2 cellular contexts compared by ENCODE assay signal in the genomic region with DNA sequence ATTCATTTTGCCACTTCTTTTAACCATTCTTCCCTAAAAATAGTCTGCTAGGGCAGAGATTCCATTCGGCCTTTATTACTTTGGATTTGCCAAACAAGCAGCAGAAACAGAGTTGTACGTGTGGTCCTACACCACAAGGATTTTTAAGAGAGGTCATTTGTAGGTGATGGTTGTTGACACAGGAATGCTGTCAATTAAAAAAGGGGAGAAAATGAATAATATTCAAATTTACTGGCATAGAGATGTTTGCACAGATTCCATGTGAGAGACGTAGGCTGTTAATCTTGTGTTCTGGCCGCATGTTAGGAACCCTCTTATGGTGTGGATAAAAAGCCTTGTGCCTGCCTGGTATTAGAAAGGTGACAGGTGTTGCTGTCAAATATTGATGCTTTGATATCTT.
TF ChIP-seq lines count a peak whose summit lies in the region.

No MANE protein-coding gene starts in this region.

TF ChIP-seq in IMR-90, 13 proteins besides CTCF, POLR2A, EP300 and RAD21:
- TF ChIP-seq CHD1 (IDR thresholded peaks at IDR 0.05; ENCODE audit: low read depth, low read length) (no peak), NFE2L2 (IDR thresholded peaks at IDR 0.05; ENCODE audit: low read depth, low read length) (no peak), BHLHE40 (IDR thresholded peaks at IDR 0.05; ENCODE audit: low read depth, low read length) (no peak), FOS (IDR thresholded peaks at IDR 0.05; ENCODE audit: low read depth, low read length) (no peak), RCOR1 (IDR thresholded peaks at IDR 0.05; ENCODE audit: insufficient replicate concordance, low read length) (no peak), SMC3 (IDR thresholded peaks at IDR 0.05; ENCODE audit: low read depth, low read length) (no peak), ELK1 (IDR thresholded peaks at IDR 0.05; ENCODE audit: borderline replicate concordance, low read depth, low read length) (no peak)
- TF ChIP-seq, protein P1, sequence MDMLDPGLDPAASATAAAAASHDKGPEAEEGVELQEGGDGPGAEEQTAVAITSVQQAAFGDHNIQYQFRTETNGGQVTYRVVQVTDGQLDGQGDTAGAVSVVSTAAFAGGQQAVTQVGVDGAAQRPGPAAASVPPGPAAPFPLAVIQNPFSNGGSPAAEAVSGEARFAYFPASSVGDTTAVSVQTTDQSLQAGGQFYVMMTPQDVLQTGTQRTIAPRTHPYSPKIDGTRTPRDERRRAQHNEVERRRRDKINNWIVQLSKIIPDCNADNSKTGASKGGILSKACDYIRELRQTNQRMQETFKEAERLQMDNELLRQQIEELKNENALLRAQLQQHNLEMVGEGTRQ (IDR thresholded peaks at IDR 0.05; ENCODE audit: low read depth, low read length), result no peak

TF ChIP-seq in SK-N-SH treated with all-trans-retinoic acid at 6 μM for 48 hours, 23 proteins besides CTCF, POLR2A, EP300 and RAD21 (continued from another document):
- no peak for TF ChIP-seq ESRRG (CRISPR knock-in tag; IDR thresholded peaks at IDR 0.05)
- no peak for TF ChIP-seq ZNF70 (CRISPR knock-in tag; IDR thresholded peaks at IDR 0.05)
- no peak for TF ChIP-seq POU6F1 (CRISPR knock-in tag; IDR thresholded peaks at IDR 0.05; ENCODE audit: borderline replicate concordance, low read depth)
- TF ChIP-seq ARNTL (CRISPR knock-in tag; IDR thresholded peaks at IDR 0.05; ENCODE audit: borderline replicate concordance, low read depth), result no peak
- TF ChIP-seq GLIS3 (CRISPR knock-in tag; IDR thresholded peaks at IDR 0.05), result no peak
- TF ChIP-seq SNAI2 (CRISPR knock-in tag; IDR thresholded peaks at IDR 0.05), result no peak
- TF ChIP-seq OSR1 (CRISPR knock-in tag; IDR thresholded peaks at IDR 0.05), result no peak
- TF ChIP-seq RARB (CRISPR knock-in tag; IDR thresholded peaks at IDR 0.05), result no peak
- TF ChIP-seq ZFP3 (CRISPR knock-in tag; IDR thresholded peaks at IDR 0.05), result no peak
- TF ChIP-seq PATZ1 (CRISPR knock-in tag; IDR thresholded peaks at IDR 0.05; ENCODE audit: borderline replicate concordance), result no peak
- TF ChIP-seq TCF4 (CRISPR knock-in tag; IDR thresholded peaks at IDR 0.05; ENCODE audit: borderline replicate concordance), result no peak
- TF ChIP-seq, protein P2, sequence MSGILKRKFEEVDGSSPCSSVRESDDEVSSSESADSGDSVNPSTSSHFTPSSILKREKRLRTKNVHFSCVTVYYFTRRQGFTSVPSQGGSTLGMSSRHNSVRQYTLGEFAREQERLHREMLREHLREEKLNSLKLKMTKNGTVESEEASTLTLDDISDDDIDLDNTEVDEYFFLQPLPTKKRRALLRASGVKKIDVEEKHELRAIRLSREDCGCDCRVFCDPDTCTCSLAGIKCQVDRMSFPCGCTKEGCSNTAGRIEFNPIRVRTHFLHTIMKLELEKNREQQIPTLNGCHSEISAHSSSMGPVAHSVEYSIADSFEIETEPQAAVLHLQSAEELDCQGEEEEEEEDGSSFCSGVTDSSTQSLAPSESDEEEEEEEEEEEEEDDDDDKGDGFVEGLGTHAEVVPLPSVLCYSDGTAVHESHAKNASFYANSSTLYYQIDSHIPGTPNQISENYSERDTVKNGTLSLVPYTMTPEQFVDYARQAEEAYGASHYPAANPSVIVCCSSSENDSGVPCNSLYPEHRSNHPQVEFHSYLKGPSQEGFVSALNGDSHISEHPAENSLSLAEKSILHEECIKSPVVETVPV (CRISPR knock-in tag; IDR thresholded peaks at IDR 0.05), result no peak
- TF ChIP-seq ZC3H10 (CRISPR knock-in tag; IDR thresholded peaks at IDR 0.05), result no peak
- TF ChIP-seq ZFP30 (CRISPR knock-in tag; IDR thresholded peaks at IDR 0.05), result no peak
- TF ChIP-seq BACH2 (CRISPR knock-in tag; IDR thresholded peaks at IDR 0.05; ENCODE audit: borderline replicate concordance), result no peak
- TF ChIP-seq TOX (CRISPR knock-in tag; IDR thresholded peaks at IDR 0.05; ENCODE audit: borderline replicate concordance), result no peak
- TF ChIP-seq ISL1 (CRISPR knock-in tag; IDR thresholded peaks at IDR 0.05), result no peak
